ENCODE assay signal across 9 cellular contexts in the genomic region with DNA sequence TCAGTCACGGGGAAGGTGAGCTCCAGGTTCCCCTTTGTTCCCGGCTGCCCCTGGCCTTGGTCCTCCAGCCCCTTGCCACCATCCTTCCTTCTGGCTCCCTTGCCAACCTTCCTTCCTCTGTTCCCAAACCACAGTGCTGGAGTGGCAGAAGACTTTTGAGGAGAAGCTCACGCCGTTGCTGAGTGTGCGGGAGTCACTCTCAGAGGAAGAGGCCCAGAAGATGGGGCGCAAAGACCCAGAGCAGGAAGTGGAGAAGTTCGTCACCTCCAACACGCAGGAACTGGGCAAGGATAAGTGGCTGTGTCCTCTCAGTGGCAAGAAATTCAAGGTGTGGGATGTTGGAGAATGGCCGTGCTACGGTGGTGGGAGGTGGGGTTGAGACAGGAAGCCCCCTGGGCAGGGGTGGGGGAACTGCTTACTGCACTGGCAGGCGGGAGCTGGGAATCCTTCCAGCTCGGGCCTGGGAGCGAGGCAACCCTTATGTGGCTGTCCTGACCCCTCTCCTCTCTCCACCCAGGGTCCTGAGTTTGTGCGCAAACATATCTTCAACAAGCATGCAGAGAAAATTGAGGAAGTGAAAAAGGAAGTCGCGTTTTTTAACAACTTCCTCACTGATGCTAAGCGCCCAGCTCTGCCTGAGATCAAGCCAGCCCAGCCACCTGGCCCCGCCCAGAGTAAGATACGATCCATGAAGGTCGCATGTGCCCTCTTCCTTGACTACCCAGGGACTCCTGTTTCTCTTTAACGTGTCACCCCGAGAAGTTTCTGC. TPM values are rescaled to one million over a fixed set of nuclear protein-coding genes. Genes with fewer than 3 reads are reported as not detected.
DNase-seq lines count a peak whose midpoint lies in the region; ATAC-seq, FAIRE-seq and TF ChIP-seq lines count a peak whose summit lies in the region.
"Had no signal": no experiment of that assay in that cellular context is flagged by ENCODE, and none has a peak within 500 bp of the region (broad histone marks: within the 10 kb centered on the region; RNA-seq: fewer than 3 reads in every experiment).

No MANE protein-coding gene starts in this region.

- H3K4me1 ChIP-seq in Peyer's patch (peaks cover 7 to 37% (median 32%) of the 10 kb centered on the region in 4 donors), GM12878 (ENCODE audit: control insufficient read depth, insufficient read depth, low read length) (peaks cover 30% of the 10 kb centered on the region), gastrocnemius medialis (peaks cover 14 to 30% of the 10 kb centered on the region in 2 donors)

- RAD21 ChIA-PET in GM12878 (lab: Charles Lee; ENCODE audit: unreplicated experiment), result interaction anchor here (0.5 to 1.9 kb wide), 4 partner anchors 12 to 35 kb away, joined by 3 to 7 read pairs (median 6); partner anchors contain the start of genes SLC12A9 and SRRT

- H3K4me3 ChIP-seq in Peyer's patch (no peak overlapping the region), GM12878 (peak overlapping the region; percentile 44; the same call in 1 of the 2 replicates), gastrocnemius medialis (no peak overlapping the region)

- ATAC-seq in GM18502 (IDR thresholded peaks at IDR 0.05; ENCODE audit: poor library complexity, unreplicated experiment), result peak; percentile 46
- peak; percentile 44 for ATAC-seq in HG02678 (IDR thresholded peaks at IDR 0.05; ENCODE audit: unreplicated experiment)
- peak; percentile 58 for ATAC-seq in GM12878
- ATAC-seq in gastrocnemius medialis, result no peak

- in situ Hi-C loops in GM12878 (cut with MboI), result no loop called here
- in situ Hi-C loops in gastrocnemius medialis (cut with MboI; ENCODE audit: low sequenced_read_pairs in 4 of 4), result no loop called here

- H3K9ac ChIP-seq in GM12878 (ENCODE audit: control insufficient read depth, insufficient read depth, low read length), result peak overlapping the region; percentile 83

- H3K27me3 Mint-ChIP-seq in progenitor cell of endocrine pancreas, result no peaks in the 10 kb centered on the region

- 0 out of 4 replicates have a peak, but pooled peaks of 1 of the 2 experiments have one; percentile 47 for TF ChIP-seq EP300 in GM12878 (IDR thresholded peaks at IDR 0.05; ENCODE audit: borderline replicate concordance in 1 of 2, control insufficient read depth in 1 of 2, low read depth in 2 of 2, low read length in 2 of 2)

- TF ChIP-seq RAD21 in GM12878 (IDR thresholded peaks at IDR 0.05; ENCODE audit: insufficient read depth, low read depth, low read length), result no peak

- peaks cover 0 to 63% (median 0%) of the 10 kb centered on the region in 3 donors for H3K36me3 ChIP-seq in Peyer's patch
- peaks cover 26 to 49% of the 10 kb centered on the region in 2 experiments for H3K36me3 ChIP-seq in GM12878 (ENCODE audit: control insufficient read depth in 2 of 2, insufficient read depth in 2 of 2, low read length in 1 of 2)
- peaks cover 0 to 63% of the 10 kb centered on the region in 2 donors for H3K36me3 ChIP-seq in gastrocnemius medialis

- WGBS in GM12878 (ENCODE audit: insufficient coverage, insufficient replicate concordance, low lambda C conversion rate, missing lambda C conversion rate), result 24% methylated on average over 20 of the region's 22 CpGs

- H4K20me1 ChIP-seq in GM12878 (ENCODE audit: control insufficient read depth, insufficient read depth), result no peaks in the 10 kb centered on the region

- FAIRE-seq in GM12878 (lab: Jason Lieb, UNC), result peak; percentile 93

- peaks cover 36% of the 10 kb centered on the region for H3K36me3 Mint-ChIP-seq in progenitor cell of endocrine pancreas (ENCODE audit: insufficient read depth)

- peaks cover 18% of the 10 kb centered on the region for H3K79me2 ChIP-seq in GM12878 (ENCODE audit: control insufficient read depth, insufficient read depth, low read length)

- CTCF ChIA-PET in GM12878 (lab: Yijun Ruan, JAX), result interaction anchor here (0.6 to 1.2 kb wide), 2 partner anchors 9 to 190 kb away, joined by 5 to 7 read pairs; no protein-coding TSS in a partner anchor

- TF ChIP-seq POLR2A in Peyer's patch (IDR thresholded peaks at IDR 0.05) (no peak), GM12878 (IDR thresholded peaks at IDR 0.05; ENCODE audit: low read depth, low read length) (peak; percentile 62), gastrocnemius medialis (IDR thresholded peaks at IDR 0.05) (no peak)

- peak overlapping the region; percentile 58 to 85 (median 70) for H3K27ac ChIP-seq in Peyer's patch
- peak overlapping the region; percentile 66 for H3K27ac ChIP-seq in GM12878 (ENCODE audit: control insufficient read depth, insufficient read depth)
- H3K27ac ChIP-seq in gastrocnemius medialis, result peak overlapping the region; percentile 48 to 99 (median 96)

- H3K9me3 ChIP-seq in Peyer's patch, result no peaks in the 10 kb centered on the region
- no peaks in the 10 kb centered on the region for H3K9me3 ChIP-seq in GM12878 (replicated peaks; ENCODE audit: control insufficient read depth, insufficient read depth, low read length)
- no peaks in the 10 kb centered on the region for H3K9me3 ChIP-seq in gastrocnemius medialis

- intact Hi-C loops in GM12878 (cut with micrococcal nuclease; ENCODE audit: unreplicated experiment) (no loop called here), gastrocnemius medialis (cut with DNase I; ENCODE audit: low total_unique reads) (no loop called here)

- no peak overlapping the region for H3K27ac Mint-ChIP-seq in progenitor cell of endocrine pancreas

- POLR2A ChIA-PET in GM12878 (lab: Charles Lee), result interaction anchor here (0.5 to 6.7 kb wide), 5 partner anchors 11 to 86 kb away, joined by 3 to 131 read pairs (median 4); partner anchors contain the start of genes SLC12A9 and SRRT

- DNase-seq in Peyer's patch (peak in 2 of 3 donors; percentile 89), GM12878 (ENCODE audit: low read depth, low spot score) (peak; percentile 39), gastrocnemius medialis (no peak), progenitor cell of endocrine pancreas (ENCODE audit: low spot score, unreplicated experiment) (no peak), AG08396 (ENCODE audit: low spot score) (no peak), DMS53 treated with DMSO at 0.1 percent for 48 hours (lab: John Stamatoyannopoulos, UW; ENCODE audit: unreplicated experiment) (no peak)

- no peaks in the 10 kb centered on the region for H3K9me3 Mint-ChIP-seq in progenitor cell of endocrine pancreas (ENCODE audit: low read depth)

- SMC1A ChIA-PET in GM12878 (lab: Charles Lee; ENCODE audit: uncharacterized antibody, unreplicated experiment), result interaction anchor here (1.1 to 4.4 kb wide), 5 partner anchors 10 to 198 kb away, joined by 3 to 33 read pairs (median 3); partner anchors contain the start of genes SLC12A9 and TRIM56

- H3K27me3 ChIP-seq in Peyer's patch (no peaks in the 10 kb centered on the region), GM12878 (replicated peaks in 1 of 2; ENCODE audit: control insufficient read depth in 2 of 2, insufficient read depth in 2 of 2, low read length in 1 of 2) (no peaks in the 10 kb centered on the region), gastrocnemius medialis (no peaks in the 10 kb centered on the region)

- TF ChIP-seq CTCF in Peyer's patch (IDR thresholded peaks at IDR 0.05), result no peak
- no peak for TF ChIP-seq CTCF in GM12878 (IDR thresholded peaks at IDR 0.05 in 2 of 3, conservative IDR thresholded peaks at IDR 0.05 in 1 of 3; ENCODE audit: control insufficient read depth in 2 of 3, extremely low read depth in 1 of 3, insufficient read depth in 1 of 3, low read depth in 3 of 3, low read length in 3 of 3)
- TF ChIP-seq CTCF in gastrocnemius medialis (IDR thresholded peaks at IDR 0.05 in 4 of 5, conservative IDR thresholded peaks at IDR 0.05 in 1 of 5), result no peak
- TF ChIP-seq CTCF in progenitor cell of endocrine pancreas (IDR thresholded peaks at IDR 0.05; ENCODE audit: unreplicated experiment), result no peak

- BruUV-seq in GM12878 (replicated peaks; lab: Mats Ljungman, UMichigan), result no TSS peak

- peaks cover 21% of the 10 kb centered on the region for H3K4me1 Mint-ChIP-seq in progenitor cell of endocrine pancreas (ENCODE audit: low read depth)

- H3K4me2 ChIP-seq in GM12878 (ENCODE audit: control insufficient read depth, insufficient read depth), result peak overlapping the region; percentile 94

- H2AFZ ChIP-seq in GM12878 (ENCODE audit: control insufficient read depth, low read depth, low read length), result no peak overlapping the region

- no peak overlapping the region for H3K4me3 Mint-ChIP-seq in progenitor cell of endocrine pancreas (ENCODE audit: low read depth)

RNA-seq across cellular contexts. Expression of gene UFSP1, which starts 2.1 kb away (rescaled TPM):
- total RNA-seq in Peyer's patch (1 to 10 TPM; 4.1 to 7.0 (median 5.2) TPM), GM12878 (2014; rRNA removed) (10.6 and 10.8 TPM in 2 replicates), GM12878 (2014; rRNA removed; fragmentation: Illumina TruSeq; extraction: Trizol) (1.3 and 1.6 TPM in 2 replicates), GM12878 (2021) (4.7 and 5.6 TPM in 2 replicates), gastrocnemius medialis (1 to 10 TPM; 2.0 to 7.1 (median 4.0) TPM), progenitor cell of endocrine pancreas (2.3 and 3.5 TPM in 2 replicates)
- total RNA-seq in GM12878 (2013; cell fraction: nucleolus; rRNA removed), result 5.4 and 5.8 TPM in 2 replicates
- not detected for polyA plus RNA-seq in GM12878 (2011; ENCODE audit: low read depth)
- polyA plus RNA-seq in GM12878 (2011; rRNA removed) (0.20 and 0.96 TPM in 2 replicates), GM12878 (2014; fragmentation: Illumina TruSeq; extraction: Trizol) (0.48 and 0.75 TPM in 2 replicates), GM12878 (2014; fragmentation: Nextera tagmentation; extraction: Ambion mirVana) (under 1 TPM; 0.14 to 0.57 TPM), GM12878 (2014; rRNA removed) (7.2 and 9.7 TPM in 2 replicates), GM12878 (2016; fragmentation: Nextera tagmentation; extraction: Ambion mirVana) (1 to 10 TPM; 4.0 to 4.6 TPM)
- polyA plus RNA-seq in GM12878 (2011; cell fraction: cytosol; rRNA removed), result 0.43 and 1.2 TPM in 2 replicates
- 1.9 and 2.5 TPM in 2 replicates for polyA plus RNA-seq in GM12878 (2011; cell fraction: nucleus; rRNA removed)
- 1.0 and 1.2 TPM in 2 replicates for polyA plus RNA-seq in GM12878 (2012)
- 1.8 and 2.0 TPM in 2 replicates for polyA minus RNA-seq in GM12878 (2011; rRNA and poly(A)+ RNA removed)
- 1.2 TPM in 1 of 2 replicates, not detected in the other for polyA minus RNA-seq in GM12878 (2011; cell fraction: cytosol; rRNA and poly(A)+ RNA removed)
- 5.0 and 8.5 TPM in 2 replicates for polyA minus RNA-seq in GM12878 (2011; cell fraction: nucleus; rRNA and poly(A)+ RNA removed)

RNA-seq across cellular contexts. Expression of gene ACHE, which starts 8.3 kb away (rescaled TPM):
- total RNA-seq in Peyer's patch (10 to 100 TPM in 3 of 4 donors, 1 to 10 TPM in 1; 3.3 to 35.4 (median 25.3) TPM), GM12878 (2014; rRNA removed) (1.5 and 1.9 TPM in 2 replicates), GM12878 (2014; rRNA removed; fragmentation: Illumina TruSeq; extraction: Trizol) (0.72 and 0.74 TPM in 2 replicates), GM12878 (2021) (5.0 and 5.1 TPM in 2 replicates), gastrocnemius medialis (10 to 100 TPM in 2 of 4 donors, 1 to 10 TPM in 2; 6.5 to 59.5 (median 11.4) TPM), progenitor cell of endocrine pancreas (4.0 and 5.1 TPM in 2 replicates)
- total RNA-seq in GM12878 (2013; cell fraction: nucleolus; rRNA removed), result 7.2 and 9.2 TPM in 2 replicates
- 0.52 TPM for polyA plus RNA-seq in GM12878 (2011; ENCODE audit: low read depth)
- polyA plus RNA-seq in GM12878 (2011; rRNA removed) (0.97 and 2.3 TPM in 2 replicates), GM12878 (2014; fragmentation: Illumina TruSeq; extraction: Trizol) (0.21 and 0.69 TPM in 2 replicates), GM12878 (2014; fragmentation: Nextera tagmentation; extraction: Ambion mirVana) (under 1 TPM in 1 of 2 experiments, not detected in 1; 0.07 TPM), GM12878 (2014; rRNA removed) (4.5 and 6.7 TPM in 2 replicates), GM12878 (2016; fragmentation: Nextera tagmentation; extraction: Ambion mirVana) (1 to 10 TPM; 2.3 to 2.5 TPM)
- polyA plus RNA-seq in GM12878 (2011; cell fraction: cytosol; rRNA removed), result 1.5 and 2.4 TPM in 2 replicates
- 18.9 and 19.2 TPM in 2 replicates for polyA plus RNA-seq in GM12878 (2011; cell fraction: nucleus; rRNA removed)
- polyA plus RNA-seq in GM12878 (2012), result 2.8 and 3.2 TPM in 2 replicates
- polyA minus RNA-seq in GM12878 (2011; rRNA and poly(A)+ RNA removed), result 0.59 and 1.2 TPM in 2 replicates
- polyA minus RNA-seq in GM12878 (2011; cell fraction: cytosol; rRNA and poly(A)+ RNA removed), result 0.42 and 1.5 TPM in 2 replicates
- 2.3 and 3.5 TPM in 2 replicates for polyA minus RNA-seq in GM12878 (2011; cell fraction: nucleus; rRNA and poly(A)+ RNA removed)
- total RNA-seq: RPMI7951 had no signal

RNA-seq across cellular contexts. Expression of gene SRRT, which starts 12.5 kb away (rescaled TPM):
- total RNA-seq in Peyer's patch (100 to 1,000 TPM in 2 of 4 donors, 10 to 100 TPM in 2; 60.9 to 272 (median 113) TPM), GM12878 (2014; rRNA removed) (94.0 and 104 TPM in 2 replicates), GM12878 (2014; rRNA removed; fragmentation: Illumina TruSeq; extraction: Trizol) (58.3 and 67.6 TPM in 2 replicates), GM12878 (2021) (230 and 254 TPM in 2 replicates), gastrocnemius medialis (10 to 100 TPM; 35.0 to 47.3 (median 39.8) TPM), progenitor cell of endocrine pancreas (293 and 302 TPM in 2 replicates)
- total RNA-seq in GM12878 (2013; cell fraction: nucleolus; rRNA removed), result 86.6 and 97.1 TPM in 2 replicates
- polyA plus RNA-seq in GM12878 (2011; ENCODE audit: low read depth), result 170 TPM
- polyA plus RNA-seq in GM12878 (2011; rRNA removed) (24.2 and 43.9 TPM in 2 replicates), GM12878 (2014; fragmentation: Illumina TruSeq; extraction: Trizol) (69.0 and 120 TPM in 2 replicates), GM12878 (2014; fragmentation: Nextera tagmentation; extraction: Ambion mirVana) (10 to 100 TPM; 11.1 to 33.6 TPM), GM12878 (2014; rRNA removed) (119 and 148 TPM in 2 replicates), GM12878 (2016; fragmentation: Nextera tagmentation; extraction: Ambion mirVana) (100 to 1,000 TPM; 187 to 189 TPM)
- 44.5 and 51.1 TPM in 2 replicates for polyA plus RNA-seq in GM12878 (2011; cell fraction: cytosol; rRNA removed)
- 387 and 494 TPM in 2 replicates for polyA plus RNA-seq in GM12878 (2011; cell fraction: nucleus; rRNA removed)
- 115 and 154 TPM in 2 replicates for polyA plus RNA-seq in GM12878 (2012)
- polyA minus RNA-seq in GM12878 (2011; rRNA and poly(A)+ RNA removed), result 31.1 and 33.8 TPM in 2 replicates
- 38.4 and 40.6 TPM in 2 replicates for polyA minus RNA-seq in GM12878 (2011; cell fraction: cytosol; rRNA and poly(A)+ RNA removed)
- 57.3 and 98.4 TPM in 2 replicates for polyA minus RNA-seq in GM12878 (2011; cell fraction: nucleus; rRNA and poly(A)+ RNA removed)

RNA-seq across cellular contexts. Expression of gene TRIP6, which starts 20.2 kb away (rescaled TPM):
- 10 to 100 TPM in 3 of 4 donors, 1 to 10 TPM in 1; 8.8 to 22.3 (median 15.4) TPM for total RNA-seq in Peyer's patch
- total RNA-seq in GM12878 (2013; cell fraction: nucleolus; rRNA removed), result 23.7 and 24.0 TPM in 2 replicates
- 26.4 and 32.3 TPM in 2 replicates for total RNA-seq in GM12878 (2014; rRNA removed)
- total RNA-seq in GM12878 (2014; rRNA removed; fragmentation: Illumina TruSeq; extraction: Trizol), result 15.4 and 16.2 TPM in 2 replicates
- 45.3 and 47.4 TPM in 2 replicates for total RNA-seq in GM12878 (2021)
- 10.0 TPM for polyA plus RNA-seq in GM12878 (2011; ENCODE audit: low read depth)
- polyA plus RNA-seq in GM12878 (2011; rRNA removed), result 14.2 and 21.3 TPM in 2 replicates
- polyA plus RNA-seq in GM12878 (2011; cell fraction: cytosol; rRNA removed), result 24.6 and 35.7 TPM in 2 replicates
- polyA plus RNA-seq in GM12878 (2011; cell fraction: nucleus; rRNA removed), result 37.9 and 42.2 TPM in 2 replicates
- 29.8 and 31.4 TPM in 2 replicates for polyA plus RNA-seq in GM12878 (2012)
- 1.7 and 8.5 TPM in 2 replicates for polyA plus RNA-seq in GM12878 (2014; fragmentation: Illumina TruSeq; extraction: Trizol)
- polyA plus RNA-seq in GM12878 (2014; fragmentation: Nextera tagmentation; extraction: Ambion mirVana), result 1 to 10 TPM; 2.5 to 7.1 TPM
- 36.6 and 40.3 TPM in 2 replicates for polyA plus RNA-seq in GM12878 (2014; rRNA removed)
- 10 to 100 TPM; 29.7 to 36.5 TPM for polyA plus RNA-seq in GM12878 (2016; fragmentation: Nextera tagmentation; extraction: Ambion mirVana)
- 12.7 and 22.8 TPM in 2 replicates for polyA minus RNA-seq in GM12878 (2011; rRNA and poly(A)+ RNA removed)
- 7.1 and 9.1 TPM in 2 replicates for polyA minus RNA-seq in GM12878 (2011; cell fraction: cytosol; rRNA and poly(A)+ RNA removed)
- 12.3 and 19.0 TPM in 2 replicates for polyA minus RNA-seq in GM12878 (2011; cell fraction: nucleus; rRNA and poly(A)+ RNA removed)
- 1 to 10 TPM; 4.6 to 9.1 (median 7.3) TPM for total RNA-seq in gastrocnemius medialis
- total RNA-seq in progenitor cell of endocrine pancreas, result 76.9 and 87.0 TPM in 2 replicates

RNA-seq across cellular contexts. Expression of gene SLC12A9, which starts 34.9 kb away (rescaled TPM):
- total RNA-seq in Peyer's patch, result 10 to 100 TPM; 24.8 to 51.1 (median 28.2) TPM
- 21.5 and 26.6 TPM in 2 replicates for total RNA-seq in GM12878 (2013; cell fraction: nucleolus; rRNA removed)
- 11.1 and 16.7 TPM in 2 replicates for total RNA-seq in GM12878 (2014; rRNA removed)
- total RNA-seq in GM12878 (2014; rRNA removed; fragmentation: Illumina TruSeq; extraction: Trizol), result 5.5 and 6.3 TPM in 2 replicates
- 16.5 and 18.5 TPM in 2 replicates for total RNA-seq in GM12878 (2021)
- polyA plus RNA-seq in GM12878 (2011; ENCODE audit: low read depth), result 3.9 TPM
- 8.6 and 15.3 TPM in 2 replicates for polyA plus RNA-seq in GM12878 (2011; rRNA removed)
- polyA plus RNA-seq in GM12878 (2011; cell fraction: cytosol; rRNA removed), result 14.5 and 20.6 TPM in 2 replicates
- polyA plus RNA-seq in GM12878 (2011; cell fraction: nucleus; rRNA removed), result 53.9 and 65.6 TPM in 2 replicates
- polyA plus RNA-seq in GM12878 (2012), result 11.3 and 13.5 TPM in 2 replicates
- polyA plus RNA-seq in GM12878 (2014; fragmentation: Illumina TruSeq; extraction: Trizol), result 4.3 and 10.9 TPM in 2 replicates
- polyA plus RNA-seq in GM12878 (2014; fragmentation: Nextera tagmentation; extraction: Ambion mirVana), result under 1 TPM; 0.24 to 0.35 TPM
- 18.5 and 24.3 TPM in 2 replicates for polyA plus RNA-seq in GM12878 (2014; rRNA removed)
- polyA plus RNA-seq in GM12878 (2016; fragmentation: Nextera tagmentation; extraction: Ambion mirVana), result 1 to 10 TPM; 5.0 to 7.8 TPM
- 7.6 and 16.3 TPM in 2 replicates for polyA minus RNA-seq in GM12878 (2011; rRNA and poly(A)+ RNA removed)
- 5.8 and 6.3 TPM in 2 replicates for polyA minus RNA-seq in GM12878 (2011; cell fraction: cytosol; rRNA and poly(A)+ RNA removed)
- polyA minus RNA-seq in GM12878 (2011; cell fraction: nucleus; rRNA and poly(A)+ RNA removed), result 7.0 and 10.4 TPM in 2 replicates
- 1 to 10 TPM; 2.5 to 4.3 (median 3.8) TPM for total RNA-seq in gastrocnemius medialis
- total RNA-seq in progenitor cell of endocrine pancreas, result 57.9 and 62.6 TPM in 2 replicates

Comparison
In these comparisons a context has a peak if more than half of its experiments do, and no peak if none do; other contexts are left out.
1. ATAC-seq: peak in GM18502 (single experiment), HG02678 (single experiment) and GM12878 (single experiment); none in gastrocnemius medialis (0 of 2).
2. DNase-seq: peak in Peyer's patch (2 of 3) and GM12878 (single experiment); none in gastrocnemius medialis (0 of 2), progenitor cell of endocrine pancreas (single experiment), AG08396 (single experiment) and DMS53 treated with DMSO at 0.1 percent for 48 hours (single experiment).
3. Peak in every context shown above with its lines, with median percentiles within 50 percentile points of each other: H3K27ac ChIP-seq.